Comparison of ENCODE assay signal across 19 cellular contexts in the genomic region with DNA sequence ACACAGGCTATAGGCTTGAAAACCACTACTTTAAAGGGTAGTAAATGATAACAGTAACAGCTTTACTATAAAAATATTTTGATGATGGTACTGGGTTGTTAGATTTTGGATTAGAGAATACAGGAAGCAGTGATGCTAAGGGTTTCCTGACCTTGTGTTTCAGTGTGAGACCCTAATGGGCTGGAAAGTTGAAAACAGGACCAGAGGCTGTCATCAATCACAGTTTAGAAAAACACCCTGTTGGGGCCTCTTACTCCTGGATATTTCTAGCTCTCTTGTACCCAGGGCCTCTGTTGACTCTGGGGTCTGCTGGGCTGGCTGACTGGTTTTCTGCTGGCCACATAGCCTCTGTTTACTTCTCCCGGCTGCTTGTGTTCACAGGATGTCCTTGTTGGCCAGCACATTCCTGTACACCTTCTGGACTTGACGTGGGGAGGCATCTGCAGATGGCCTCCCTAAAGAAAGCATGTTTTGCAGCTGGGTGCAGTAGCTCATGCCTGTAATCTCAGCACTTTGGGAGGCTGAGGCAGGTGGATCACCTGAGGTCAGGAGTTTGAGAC. TPM values are rescaled to one million over a fixed set of nuclear protein-coding genes. Genes with fewer than 3 reads are reported as not detected.
DNase-seq lines count a peak whose midpoint lies in the region; ATAC-seq and TF ChIP-seq lines count a peak whose summit lies in the region.
"Had no signal": no experiment of that assay in that cellular context is flagged by ENCODE, and none has a peak within 500 bp of the region (broad histone marks: within the 10 kb centered on the region; RNA-seq: fewer than 3 reads in every experiment).

No MANE protein-coding gene starts in this region.

- ATAC-seq in Right ventricle myocardium superior (ENCODE audit: poor library complexity), result no peak
- ATAC-seq in right lobe of liver, result peak in 1 of 4 donors; percentile 51
- ATAC-seq in gastrocnemius medialis, result no peak

- peak overlapping the region; percentile 54 to 73 for H3K27ac ChIP-seq in right atrium auricular region
- peak overlapping the region; percentile 31 to 51 (median 51) for H3K27ac ChIP-seq in right lobe of liver
- H3K27ac ChIP-seq in gastrocnemius medialis, result peak overlapping the region; percentile 51 to 74 (median 65)
- H3K27ac ChIP-seq: BLaER1, PC-9 had no signal

- no peak for TF ChIP-seq CTCF in right atrium auricular region (IDR thresholded peaks at IDR 0.05)
- no peak for TF ChIP-seq CTCF in right lobe of liver (IDR thresholded peaks at IDR 0.05)
- no peak for TF ChIP-seq CTCF in gastrocnemius medialis (IDR thresholded peaks at IDR 0.05 in 4 of 5, conservative IDR thresholded peaks at IDR 0.05 in 1 of 5)

- H3K36me3 ChIP-seq in right atrium auricular region (peaks cover 12% of the 10 kb centered on the region), right lobe of liver (no peaks in the 10 kb centered on the region), gastrocnemius medialis (no peaks in the 10 kb centered on the region)

- DNase-seq in right atrium auricular region (ENCODE audit: low spot score) (no peak), Right ventricle myocardium superior (no peak), right lobe of liver (no peak), gastrocnemius medialis (no peak), DMS 273 (lab: John Stamatoyannopoulos, UW; ENCODE audit: unreplicated experiment) (no peak), C1 segment of cervical spinal cord (lab: John Stamatoyannopoulos, UW) (no peak), nucleus accumbens (lab: John Stamatoyannopoulos, UW) (no peak)
- DNase-seq: DMS 273 treated with DMSO at 0.1 percent for 48 hours, GDM1, GOT3, KBM-7, MV-4-11, NCI-H1417, NCI-H2029, NCI-H2171 treated with DMSO at 0.1 percent for 48 hours, NCI-H446 treated with DMSO at 0.1 percent for 48 hours, NCI-H82, PC-9 had no signal

- H3K4me3 ChIP-seq in right atrium auricular region, result no peak overlapping the region
- no peak overlapping the region for H3K4me3 ChIP-seq in right lobe of liver
- no peak overlapping the region for H3K4me3 ChIP-seq in gastrocnemius medialis
- H3K4me3 ChIP-seq: BLaER1, PC-9 had no signal

- 60% methylated on average over 2 of the region's 2 CpGs for WGBS in right lobe of liver (ENCODE audit: insufficient coverage, low coverage, low lambda C conversion rate, missing lambda C conversion rate)

- TF ChIP-seq POLR2A in right lobe of liver (IDR thresholded peaks at IDR 0.05) (no peak), gastrocnemius medialis (IDR thresholded peaks at IDR 0.05) (no peak)

- H3K4me1 ChIP-seq in right atrium auricular region (peaks cover 0 to 14% of the 10 kb centered on the region in 2 donors), right lobe of liver (no peaks in the 10 kb centered on the region), gastrocnemius medialis (peaks cover 10% of the 10 kb centered on the region in 2 donors)
- H3K4me1 ChIP-seq: BLaER1 had no signal

- intact Hi-C loops in Right ventricle myocardium superior (cut with DNase I), result no loop called here
- intact Hi-C loops in right lobe of liver (cut with DNase I), result no loop called here
- intact Hi-C loops in gastrocnemius medialis (cut with DNase I; ENCODE audit: low total_unique reads), result no loop called here

- in situ Hi-C loops in gastrocnemius medialis (cut with MboI; ENCODE audit: low sequenced_read_pairs in 4 of 4), result no loop called here

- H3K9me3 ChIP-seq in right atrium auricular region (no peaks in the 10 kb centered on the region), right lobe of liver (no peaks in the 10 kb centered on the region), gastrocnemius medialis (no peaks in the 10 kb centered on the region)

- H3K27me3 ChIP-seq in right atrium auricular region (no peaks in the 10 kb centered on the region), right lobe of liver (no peaks in the 10 kb centered on the region), gastrocnemius medialis (no peaks in the 10 kb centered on the region)
- H3K27me3 ChIP-seq: BLaER1 had no signal

RNA-seq across cellular contexts. Expression of gene ACER2, which starts 21.5 kb away (rescaled TPM):
- total RNA-seq in right atrium auricular region (1 to 10 TPM; 3.5 to 5.5 TPM), Right ventricle myocardium superior (3.4 TPM), right lobe of liver (1 to 10 TPM; 1.8 to 9.1 (median 3.7) TPM), gastrocnemius medialis (1 to 10 TPM; 1.7 to 4.8 (median 2.4) TPM)

RNA-seq across cellular contexts. Expression of gene RPS6, which starts 50.2 kb away (rescaled TPM):
- 100 to 1,000 TPM; 526 to 885 TPM for total RNA-seq in right atrium auricular region
- 866 TPM for total RNA-seq in Right ventricle myocardium superior
- 100 to 1,000 TPM; 509 to 682 (median 627) TPM for total RNA-seq in right lobe of liver
- total RNA-seq in gastrocnemius medialis, result 100 to 1,000 TPM; 501 to 832 (median 770) TPM
